ENCODE assay signal across 19 cellular contexts in the genomic region with DNA sequence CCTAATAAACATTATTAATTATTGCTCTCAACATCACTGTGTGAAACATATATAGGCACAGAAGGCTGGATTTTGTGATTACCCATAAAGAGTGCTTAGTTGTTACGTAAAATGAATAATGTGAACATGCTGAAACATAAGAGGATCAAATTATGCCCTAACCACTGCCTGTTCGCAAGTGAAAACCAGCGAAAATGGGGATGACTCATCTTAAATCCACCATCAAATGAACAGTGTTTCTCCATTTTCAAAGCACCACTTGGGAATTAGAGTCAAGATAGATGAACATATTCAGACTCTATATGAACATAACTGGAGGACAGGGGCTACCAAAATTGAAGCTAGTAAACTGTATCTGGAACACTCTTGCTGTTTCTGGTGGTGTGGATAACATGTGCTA.
A peak's percentile ranks its signal among the peaks of the same experiment; 100 is the strongest.
DNase-seq lines count a peak whose midpoint lies in the region; ATAC-seq and TF ChIP-seq lines count a peak whose summit lies in the region.
"Had no signal": no experiment of that assay in that cellular context is flagged by ENCODE, and none has a peak within 500 bp of the region (broad histone marks: within the 10 kb centered on the region; RNA-seq: fewer than 3 reads in every experiment).

No MANE protein-coding gene starts in this region.

- no peak overlapping the region for H3K4ac ChIP-seq in mesendoderm (ENCODE audit: low read depth, low read length)

- H3K9me3 ChIP-seq in A673 (ENCODE audit: low read depth, low read length, poor library complexity, severe bottlenecking) = no peaks in the 10 kb centered on the region
- H3K9me3 ChIP-seq in esophagus squamous epithelium = peaks cover 0 to 9% (median 0%) of the 10 kb centered on the region in 3 donors

- no peaks in the 10 kb centered on the region for H3K79me2 ChIP-seq in mesendoderm (ENCODE audit: control insufficient read depth, insufficient read depth, low read length)

- ATAC-seq in HG02981 (IDR thresholded peaks at IDR 0.05; ENCODE audit: unreplicated experiment) = no peak
- ATAC-seq: HCT116 had no signal

- no peaks in the 10 kb centered on the region for H3K4me1 ChIP-seq in A673 (ENCODE audit: insufficient read depth, low read length, poor library complexity, severe bottlenecking)
- H3K4me1 ChIP-seq in mesendoderm (ENCODE audit: control insufficient read depth, low read depth, low read length) = no peaks in the 10 kb centered on the region
- H3K4me1 ChIP-seq in esophagus squamous epithelium = peaks cover 0 to 6% (median 0%) of the 10 kb centered on the region in 3 donors

- POLR2A ChIA-PET in A673 (lab: Charles Lee; ENCODE audit: low non-redundant PET) = no interaction called here

- H2BK120ac ChIP-seq in mesendoderm (ENCODE audit: low read depth, low read length) = no peak overlapping the region

- BruUV-seq in A673 (replicated peaks; lab: Mats Ljungman, UMichigan) = no TSS peak

- H4K5ac ChIP-seq in mesendoderm (ENCODE audit: low read length) = no peak overlapping the region

- H3K56ac ChIP-seq in mesendoderm (ENCODE audit: low read length) = no peak overlapping the region

- H3K36me3 ChIP-seq in A673 (ENCODE audit: insufficient read depth, low read length, poor library complexity, severe bottlenecking) (no peaks in the 10 kb centered on the region), mesendoderm (ENCODE audit: control insufficient read depth, insufficient read depth, low read length) (no peaks in the 10 kb centered on the region), esophagus squamous epithelium (no peaks in the 10 kb centered on the region)

- CTCF ChIA-PET in A673 (lab: Charles Lee) = no interaction called here

- DNase-seq in A673 (ENCODE audit: low spot score) (peak; percentile 7), RPMI7951 (ENCODE audit: low read depth) (peak; percentile 45), epithelial cell of esophagus (ENCODE audit: low read depth) (peak; percentile 30), mesendoderm (no peak), coronary artery (ENCODE audit: low spot score) (no peak), DMS153 (lab: John Stamatoyannopoulos, UW) (no peak), esophagus squamous epithelium (lab: John Stamatoyannopoulos, UW) (no peak)
- DNase-seq: CD4-positive, alpha-beta T cell; EL; GOT3; NCI-H1105; NCI-H2081; NCI-H2227 treated with DMSO at 0.1 percent for 48 hours; NCI-H510A treated with DMSO at 0.1 percent for 48 hours; NCI-H82; OCI-M1; SHP77 had no signal

- no peak overlapping the region for H2AK5ac ChIP-seq in mesendoderm (ENCODE audit: low read length)

- no peaks in the 10 kb centered on the region for H3K27me3 ChIP-seq in A673 (replicated peaks; ENCODE audit: insufficient read depth, low read depth, low read length, poor library complexity)
- H3K27me3 ChIP-seq in mesendoderm (ENCODE audit: insufficient read depth, low read length, poor library complexity) = no peaks in the 10 kb centered on the region
- no peaks in the 10 kb centered on the region for H3K27me3 ChIP-seq in esophagus squamous epithelium

- no peak overlapping the region for H2BK5ac ChIP-seq in mesendoderm (ENCODE audit: low read length)

- H3K23ac ChIP-seq in mesendoderm (ENCODE audit: low read length) = no peak overlapping the region

- H3K4me2 ChIP-seq in mesendoderm (ENCODE audit: low read length) = no peak overlapping the region

- TF ChIP-seq CTCF in A673 (conservative IDR thresholded peaks at IDR 0.05; ENCODE audit: low read depth, low read length) (no peak), epithelial cell of esophagus (IDR thresholded peaks at IDR 0.05; ENCODE audit: insufficient read depth, low read depth, low read length, missing control alignments) (no peak), coronary artery (IDR thresholded peaks at IDR 0.05) (no peak), esophagus squamous epithelium (IDR thresholded peaks at IDR 0.05) (no peak)

- H2BK15ac ChIP-seq in mesendoderm (replicated peaks; ENCODE audit: low read depth) = peak overlapping the region; percentile 45

- no peaks in the 10 kb centered on the region for H3K79me1 ChIP-seq in mesendoderm (ENCODE audit: low read length)

- intact Hi-C loops in A673 (cut with micrococcal nuclease; ENCODE audit: unreplicated experiment) (no loop called here), esophagus squamous epithelium (cut with DNase I) (no loop called here)

- H3K27ac ChIP-seq in A673 (ENCODE audit: low read depth, low read length, poor library complexity, severe bottlenecking) (no peak overlapping the region), mesendoderm (ENCODE audit: low read depth, low read length) (no peak overlapping the region), coronary artery (no peak overlapping the region), esophagus squamous epithelium (no peak overlapping the region)

- H3K9ac ChIP-seq in mesendoderm (ENCODE audit: low read length) = no peak overlapping the region

- H3K18ac ChIP-seq in mesendoderm (ENCODE audit: low read length) = no peak overlapping the region

- no peak for TF ChIP-seq POLR2A in esophagus squamous epithelium (IDR thresholded peaks at IDR 0.05)

- no peak overlapping the region for H3K4me3 ChIP-seq in A673 (ENCODE audit: low read depth, low read length, poor library complexity, severe bottlenecking)
- H3K4me3 ChIP-seq in epithelial cell of esophagus (ENCODE audit: low read length) = no peak overlapping the region
- no peak overlapping the region for H3K4me3 ChIP-seq in mesendoderm (ENCODE audit: low read length)
- no peak overlapping the region for H3K4me3 ChIP-seq in coronary artery
- H3K4me3 ChIP-seq in esophagus squamous epithelium = no peak overlapping the region

- no peak overlapping the region for H4K8ac ChIP-seq in mesendoderm (ENCODE audit: low read depth, low read length)

- no CpG with 5 or more reads among the region's 3 CpGs for WGBS in mesendoderm (ENCODE audit: extremely low coverage, insufficient coverage, low lambda C conversion rate)
- 31 to 34% methylated on average over 3 of the region's 3 CpGs for WGBS in esophagus squamous epithelium, 2 donors

Comparison
In these comparisons a context has a peak if more than half of its experiments do, and no peak if none do; other contexts are left out.
1. DNase-seq: peak in A673 (single experiment), RPMI7951 (single experiment) and epithelial cell of esophagus (single experiment); none in mesendoderm (single experiment), coronary artery (single experiment), DMS153 (single experiment) and esophagus squamous epithelium (single experiment).